8 cellular contexts compared by ENCODE assay signal in genomic region chr1:100894622-100895539, GRCh38. TPM values are rescaled to one million over a fixed set of nuclear protein-coding genes. Genes with fewer than 3 reads are reported as not detected.
A peak's percentile ranks its signal among the peaks of the same experiment; 100 is the strongest.
DNase-seq lines count a peak whose midpoint lies in the region; ATAC-seq and TF ChIP-seq lines count a peak whose summit lies in the region.

EXTL2 (minus strand) TSS chr1:100894842; CDS start chr1:100888757, 6,085 bp downstream.

- H3K4me1 ChIP-seq in OCI-LY7 (ENCODE audit: insufficient read depth, low read length, poor library complexity, severe bottlenecking) = peaks cover 30% of the 10 kb centered on the region
- no peaks in the 10 kb centered on the region for H3K4me1 ChIP-seq in esophagus (ENCODE audit: control insufficient read depth in 2 of 2, insufficient read depth in 2 of 2, low read length in 1 of 2)
- H3K4me1 ChIP-seq in mucosa of rectum (ENCODE audit: control insufficient read depth in 2 of 2, insufficient read depth in 2 of 2, low read length in 2 of 2) = peaks cover 8 to 16% of the 10 kb centered on the region in 2 donors

- no peaks in the 10 kb centered on the region for H3K27me3 Mint-ChIP-seq in activated T-cell treated with anti-CD3 and anti-CD28 coated beads, Interleukin-2, amount 50 U/mL, for 4 hours (ENCODE audit: low read depth)

- intact Hi-C loops in OCI-LY7 (cut with micrococcal nuclease; ENCODE audit: unreplicated experiment) = loop anchor here (1.0 to 10.0 kb wide), 5 partner anchors 540 to 860 kb away; partner anchors contain the start of genes RTCA, SASS6 and TRMT13

- peak within 1 kb of the TSS; percentile 94 for H3K4me3 Mint-ChIP-seq in activated T-cell treated with anti-CD3 and anti-CD28 coated beads, Interleukin-2, amount 50 U/mL, for 4 hours

- H3K36me3 ChIP-seq in OCI-LY7 (ENCODE audit: insufficient read depth, low read length) (peaks cover 31% of the 10 kb centered on the region), esophagus (ENCODE audit: control insufficient read depth in 2 of 2, insufficient read depth in 2 of 2, low read length in 1 of 2) (peaks cover 0 to 3% of the 10 kb centered on the region in 2 donors), mucosa of rectum (ENCODE audit: control insufficient read depth in 2 of 2, insufficient read depth in 2 of 2, low read length in 2 of 2) (peaks cover 0 to 9% of the 10 kb centered on the region in 2 donors)

- TF ChIP-seq CTCF in OCI-LY7 (conservative IDR thresholded peaks at IDR 0.05; ENCODE audit: low read length) = no peak

- peak within 1 kb of the TSS; percentile 99 for H3K4me3 ChIP-seq in OCI-LY7 (ENCODE audit: low read depth, low read length, poor library complexity, severe bottlenecking)
- peak within 1 kb of the TSS; percentile 77 to 91 for H3K4me3 ChIP-seq in esophagus (ENCODE audit: low read depth in 1 of 2, low read length in 2 of 2)
- peak within 1 kb of the TSS; percentile 89 to 94 for H3K4me3 ChIP-seq in mucosa of rectum (ENCODE audit: low read length in 2 of 2)

- no peaks in the 10 kb centered on the region for H3K9me2 ChIP-seq in OCI-LY7 (ENCODE audit: insufficient read depth, low read length)

- ATAC-seq in GM21515 (IDR thresholded peaks at IDR 0.05; ENCODE audit: unreplicated experiment) = peak; percentile 53
- peak; percentile 28 to 30 for ATAC-seq in activated T-cell treated with anti-CD3 and anti-CD28 coated beads, Interleukin-2, amount 50 U/mL, for 4 hours

- peaks cover 8% of the 10 kb centered on the region; the same call in 1 of the 2 replicates for H4K20me1 ChIP-seq in OCI-LY7 (ENCODE audit: insufficient read depth, low read length)

- H3K4me2 ChIP-seq in OCI-LY7 (ENCODE audit: low read length) = peak within 1 kb of the TSS; percentile 94

- H3K79me2 ChIP-seq in OCI-LY7 (ENCODE audit: insufficient read depth, low read depth, low read length) = peaks cover 43% of the 10 kb centered on the region; the same call in 1 of the 2 replicates

- CTCF ChIA-PET in OCI-LY7 (lab: Charles Lee; ENCODE audit: unreplicated experiment) = interaction anchor here (0.5 to 0.6 kb wide), 2 partner anchors 761 to 921 kb away, joined by 3 read pairs; no protein-coding TSS in a partner anchor

- no TSS peak for BruUV-seq in OCI-LY7 (replicated peaks; lab: Mats Ljungman, UMichigan)

- H2AFZ ChIP-seq in OCI-LY7 (ENCODE audit: low read length) = peak within 1 kb of the TSS; percentile 95

- DNase-seq in DMS 273 (lab: John Stamatoyannopoulos, UW; ENCODE audit: unreplicated experiment) (peak; percentile 95), HuH-7.5 (ENCODE audit: low spot score) (peak; percentile 55), OCI-LY7 (ENCODE audit: low spot score) (peak; percentile 45)
- DNase-seq in activated T-cell treated with anti-CD3 and anti-CD28 coated beads, Interleukin-2, amount 50 U/mL, for 4 hours = peak; percentile 45
- DNase-seq in stimulated activated CD8-positive, alpha-beta memory T cell treated with anti-CD3 and anti-CD28 coated beads, Interleukin-7, amount 100 ng/mL, for 24 hours (ENCODE audit: low read depth) = peak; percentile 26

- peak within 1 kb of the TSS; percentile 77 for H3K27ac ChIP-seq in OCI-LY7 (ENCODE audit: low read depth, low read length, poor library complexity, severe bottlenecking)
- peak within 1 kb of the TSS; percentile 94 to 99 for H3K27ac ChIP-seq in esophagus (ENCODE audit: low read depth in 2 of 2, low read length in 1 of 2)
- H3K27ac ChIP-seq in mucosa of rectum (ENCODE audit: low read depth in 2 of 2, low read length in 2 of 2) = peak within 1 kb of the TSS; percentile 93 to 96

- H3K36me3 Mint-ChIP-seq in activated T-cell treated with anti-CD3 and anti-CD28 coated beads, Interleukin-2, amount 50 U/mL, for 4 hours (ENCODE audit: insufficient read depth) = peaks cover 23% of the 10 kb centered on the region

- peak within 1 kb of the TSS; percentile 94 for H3K9ac ChIP-seq in mucosa of rectum (ENCODE audit: low read depth in 1 of 2, low read length in 2 of 2)

- peaks cover 36% of the 10 kb centered on the region for H3K4me1 Mint-ChIP-seq in activated T-cell treated with anti-CD3 and anti-CD28 coated beads, Interleukin-2, amount 50 U/mL, for 4 hours (ENCODE audit: low read depth)

- H3K27me3 ChIP-seq in esophagus (ENCODE audit: control insufficient read depth in 1 of 2, insufficient read depth in 2 of 2, low read length in 2 of 2) (no peaks in the 10 kb centered on the region), mucosa of rectum (ENCODE audit: control insufficient read depth in 2 of 2, insufficient read depth in 2 of 2, low read length in 2 of 2) (no peaks in the 10 kb centered on the region)

- 0% methylated on average over 47 of the region's 47 CpGs for WGBS in esophagus, 2 donors

- H3K9me3 ChIP-seq in OCI-LY7 (ENCODE audit: low read length) = peaks cover 15% of the 10 kb centered on the region; the same call in 1 of the 2 replicates
- H3K9me3 ChIP-seq in esophagus (ENCODE audit: control insufficient read depth in 2 of 2, insufficient read depth in 1 of 2, low read depth in 1 of 2, low read length in 1 of 2) = peaks cover 0 to 2% of the 10 kb centered on the region in 2 donors
- H3K9me3 ChIP-seq in mucosa of rectum (ENCODE audit: control insufficient read depth in 2 of 2, low read length in 2 of 2) = no peaks in the 10 kb centered on the region

- POLR2A ChIA-PET in OCI-LY7 (lab: Charles Lee) = interaction anchor here (0.6 to 2.3 kb wide), 13 partner anchors 9 to 848 kb away, joined by 3 to 18 read pairs (median 3); partner anchors contain the start of gene DBT

- H3K9me3 Mint-ChIP-seq in activated T-cell treated with anti-CD3 and anti-CD28 coated beads, Interleukin-2, amount 50 U/mL, for 4 hours = peaks cover 6% of the 10 kb centered on the region

RNA-seq across cellular contexts. Expression of gene EXTL2, which starts in this region (rescaled TPM):
- 3.2 and 7.0 TPM in 2 replicates for total RNA-seq in OCI-LY7 (2014; rRNA removed; shearing (Covaris generic))
- 8.7 and 9.8 TPM in 2 replicates for total RNA-seq in OCI-LY7 (2022)
- 1 to 10 TPM; 4.5 to 6.0 (median 5.8) TPM for total RNA-seq in activated T-cell treated with anti-CD3 and anti-CD28 coated beads, Interleukin-2, amount 50 U/mL, for 4 hours
- polyA plus RNA-seq in esophagus = 1 to 10 TPM; 2.6 to 3.7 TPM

Comparison
In these comparisons a context has a peak if more than half of its experiments do, and no peak if none do; other contexts are left out.
1. Peak in every context shown above with its lines: DNase-seq, ATAC-seq, H3K4me3 ChIP-seq and H3K27ac ChIP-seq.
2. DNase-seq: peak in every context shown above with its lines; median percentile 95 in DMS 273; 55 in HuH-7.5; 45 in OCI-LY7; 45 in activated T-cell treated with anti-CD3 and anti-CD28 coated beads, Interleukin-2, amount 50 U/mL, for 4 hours; 26 in stimulated activated CD8-positive, alpha-beta memory T cell treated with anti-CD3 and anti-CD28 coated beads, Interleukin-7, amount 100 ng/mL, for 24 hours.